Comparison of ENCODE assay signal across 16 cellular contexts in the genomic region with DNA sequence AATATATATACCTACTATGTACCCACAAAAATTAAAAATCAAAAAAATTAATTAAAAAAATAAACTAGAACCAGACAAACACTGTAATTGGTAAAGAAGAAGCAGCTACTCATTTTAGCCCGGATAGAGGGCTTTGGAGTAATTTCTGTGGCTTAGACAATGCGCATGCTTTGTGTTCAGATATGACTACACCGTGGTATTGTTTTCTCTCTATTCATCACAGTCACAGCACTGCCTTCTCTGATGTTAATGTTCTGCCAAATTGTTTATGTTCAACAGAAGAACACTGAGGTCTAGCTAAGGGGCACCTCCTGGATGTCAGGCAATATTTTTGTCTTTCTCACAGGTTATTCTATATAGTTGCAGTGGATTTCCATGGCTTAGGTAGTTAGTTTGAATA.
DNase-seq lines count a peak whose midpoint lies in the region; ATAC-seq, FAIRE-seq and TF ChIP-seq lines count a peak whose summit lies in the region.
"Had no signal": no experiment of that assay in that cellular context is flagged by ENCODE, and none has a peak within 500 bp of the region (broad histone marks: within the 10 kb centered on the region; RNA-seq: fewer than 3 reads in every experiment).

No MANE protein-coding gene starts in this region.

- H3K27me3 Mint-ChIP-seq in activated CD8-positive, alpha-beta memory T cell treated with anti-CD3 and anti-CD28 coated beads, Interleukin-2, amount 10 ng/mL, durations not matched to agents 7 days and 5 days, result peaks cover 34% of the 10 kb centered on the region
- peaks cover 8% of the 10 kb centered on the region for H3K27me3 Mint-ChIP-seq in activated T-helper 17 cell treated with anti-CD3 and anti-CD28 coated beads, Interleukin-2, amount 50 U/mL, for 72 hours

- peaks cover 0 to 15% of the 10 kb centered on the region in 2 donors for H3K9me3 ChIP-seq in kidney (ENCODE audit: control insufficient read depth in 1 of 2, low read length in 2 of 2)

- H3K4me3 Mint-ChIP-seq in activated CD8-positive, alpha-beta memory T cell treated with anti-CD3 and anti-CD28 coated beads, Interleukin-2, amount 10 ng/mL, durations not matched to agents 7 days and 5 days, result no peak overlapping the region
- no peak overlapping the region for H3K4me3 Mint-ChIP-seq in activated T-helper 17 cell treated with anti-CD3 and anti-CD28 coated beads, Interleukin-2, amount 50 U/mL, for 72 hours
- H3K4me3 Mint-ChIP-seq: activated naive CD8-positive, alpha-beta T cell treated with anti-CD3 and anti-CD28 coated beads, Interleukin-2, amount 10 ng/mL, durations not matched to agents 7 days and 5 days had no signal

- no peaks in the 10 kb centered on the region for H3K36me3 ChIP-seq in kidney (ENCODE audit: control insufficient read depth in 1 of 2, insufficient read depth in 2 of 2, low read length in 2 of 2)
- H3K36me3 ChIP-seq: gastroesophageal sphincter, spleen, tibial artery had no signal

- peaks cover 7% of the 10 kb centered on the region for H3K4me1 Mint-ChIP-seq in activated CD8-positive, alpha-beta memory T cell treated with anti-CD3 and anti-CD28 coated beads, Interleukin-2, amount 10 ng/mL, durations not matched to agents 7 days and 5 days
- no peaks in the 10 kb centered on the region for H3K4me1 Mint-ChIP-seq in activated T-helper 17 cell treated with anti-CD3 and anti-CD28 coated beads, Interleukin-2, amount 50 U/mL, for 72 hours
- H3K4me1 Mint-ChIP-seq: activated naive CD8-positive, alpha-beta T cell treated with anti-CD3 and anti-CD28 coated beads, Interleukin-2, amount 10 ng/mL, durations not matched to agents 7 days and 5 days had no signal

- no peak overlapping the region for H3K27ac Mint-ChIP-seq in activated CD8-positive, alpha-beta memory T cell treated with anti-CD3 and anti-CD28 coated beads, Interleukin-2, amount 10 ng/mL, durations not matched to agents 7 days and 5 days
- H3K27ac Mint-ChIP-seq in activated T-helper 17 cell treated with anti-CD3 and anti-CD28 coated beads, Interleukin-2, amount 50 U/mL, for 72 hours, result no peak overlapping the region
- H3K27ac Mint-ChIP-seq: activated naive CD8-positive, alpha-beta T cell treated with anti-CD3 and anti-CD28 coated beads, Interleukin-2, amount 10 ng/mL, durations not matched to agents 7 days and 5 days had no signal

- TF ChIP-seq CTCF in kidney (IDR thresholded peaks at IDR 0.05; ENCODE audit: borderline replicate concordance, extremely low read depth, insufficient read depth), result no peak

- H3K4me3 ChIP-seq in kidney (ENCODE audit: low read length in 2 of 2), result no peak overlapping the region
- H3K4me3 ChIP-seq: gastroesophageal sphincter, spleen, tibial artery had no signal

- CTCF ChIA-PET in activated CD8-positive, alpha-beta memory T cell treated with anti-CD3 and anti-CD28 coated beads, Interleukin-2, amount 10 ng/mL, durations not matched to agents 7 days and 5 days (lab: Charles Lee), result no interaction called here

- no peak for DNase-seq in activated CD8-positive, alpha-beta memory T cell treated with anti-CD3 and anti-CD28 coated beads, Interleukin-2, amount 10 ng/mL, durations not matched to agents 7 days and 5 days
- DNase-seq in activated CD8-positive, alpha-beta memory T cell treated with anti-CD3 and anti-CD28 coated beads, Interleukin-2, amount 50 U/mL, for 48 hours, result no peak
- no peak for DNase-seq in NCI-H510A treated with DMSO at 0.1 percent for 48 hours (lab: John Stamatoyannopoulos, UW)
- DNase-seq in ureter (ENCODE audit: low spot score), result no peak
- no peak for DNase-seq in kidney
- DNase-seq: activated naive CD8-positive, alpha-beta T cell treated with anti-CD3 and anti-CD28 coated beads, Interleukin-2, amount 10 ng/mL, durations not matched to agents 7 days and 5 days; HCEC 1CT; NCI-H1092 treated with DMSO at 0.1 percent for 48 hours; PC-3; spleen; tibial artery had no signal

- ATAC-seq in activated CD8-positive, alpha-beta memory T cell treated with anti-CD3 and anti-CD28 coated beads, Interleukin-2, amount 10 ng/mL, durations not matched to agents 7 days and 5 days, result peak; percentile 63
- peak; percentile 95 for ATAC-seq in GM21737 (IDR thresholded peaks at IDR 0.05; ENCODE audit: unreplicated experiment)
- peak; percentile 74 for ATAC-seq in HG03064 (IDR thresholded peaks at IDR 0.05; ENCODE audit: low read depth, unreplicated experiment)
- ATAC-seq in activated T-helper 17 cell treated with anti-CD3 and anti-CD28 coated beads, Interleukin-2, amount 50 U/mL, for 72 hours (replicated peaks), result peak; percentile 91
- ATAC-seq: gastroesophageal sphincter, PC-3 had no signal

- FAIRE-seq in kidney (lab: Jason Lieb, UNC), result no peak
- FAIRE-seq: A204.1 had no signal

- no peak overlapping the region for H3K9ac ChIP-seq in kidney (ENCODE audit: low read length in 2 of 2)

- peaks cover 1% of the 10 kb centered on the region for H3K36me3 Mint-ChIP-seq in activated CD8-positive, alpha-beta memory T cell treated with anti-CD3 and anti-CD28 coated beads, Interleukin-2, amount 10 ng/mL, durations not matched to agents 7 days and 5 days
- H3K36me3 Mint-ChIP-seq in activated T-helper 17 cell treated with anti-CD3 and anti-CD28 coated beads, Interleukin-2, amount 50 U/mL, for 72 hours (ENCODE audit: low read depth), result no peaks in the 10 kb centered on the region
- H3K36me3 Mint-ChIP-seq: activated naive CD8-positive, alpha-beta T cell treated with anti-CD3 and anti-CD28 coated beads, Interleukin-2, amount 10 ng/mL, durations not matched to agents 7 days and 5 days had no signal

- peaks cover 6% of the 10 kb centered on the region for H3K9me3 Mint-ChIP-seq in activated CD8-positive, alpha-beta memory T cell treated with anti-CD3 and anti-CD28 coated beads, Interleukin-2, amount 10 ng/mL, durations not matched to agents 7 days and 5 days (ENCODE audit: low read depth)
- peaks cover 19% of the 10 kb centered on the region for H3K9me3 Mint-ChIP-seq in activated T-helper 17 cell treated with anti-CD3 and anti-CD28 coated beads, Interleukin-2, amount 50 U/mL, for 72 hours

- H3K4me1 ChIP-seq in kidney (ENCODE audit: control insufficient read depth in 1 of 2, insufficient read depth in 1 of 2, low read depth in 1 of 2, low read length in 2 of 2), result no peaks in the 10 kb centered on the region
- H3K4me1 ChIP-seq: gastroesophageal sphincter, spleen, tibial artery had no signal

- H3K27ac ChIP-seq in kidney (ENCODE audit: low read depth in 2 of 2, low read length in 2 of 2), result no peak overlapping the region
- H3K27ac ChIP-seq: gastroesophageal sphincter, spleen, tibial artery had no signal

- intact Hi-C loops in kidney (cut with DNase I), result no loop called here
